ENCODE assay signal across 28 cellular contexts in genomic region chr7:128917061-128917460, GRCh38. TPM values are rescaled to one million over a fixed set of nuclear protein-coding genes. Genes with fewer than 3 reads are reported as not detected.
"Had no signal": no experiment of that assay in that cellular context is flagged by ENCODE, and none has a peak within 500 bp of the region (broad histone marks: within the 10 kb centered on the region; RNA-seq: fewer than 3 reads in every experiment).

No MANE protein-coding gene starts in this region.

- H3K4me3 Mint-ChIP-seq: activated CD4-positive, alpha-beta memory T cell treated with anti-CD3 and anti-CD28 coated beads, Interleukin-2, amount 10 ng/mL, durations not matched to agents 7 days and 5 days; activated CD4-positive, alpha-beta T cell treated with anti-CD3 and anti-CD28 coated beads, Interleukin-2, amount 10 ng/mL, durations not matched to agents 24 days and 14 days; activated naive CD4-positive, alpha-beta T cell treated with anti-CD3 and anti-CD28 coated beads, Interleukin-2, amount 50 U/mL, for 24 hours; activated T-cell treated with anti-CD3 and anti-CD28 coated beads, Interleukin-2, amount 50 U/mL, for 72 hours; stimulated activated effector memory CD8-positive, alpha-beta T cell treated with anti-CD3 and anti-CD28 coated beads, Interleukin-12 subunit alpha, Interleukin-12 subunit beta, amount 100 ng/mL, for 72 hours had no signal

- H3K9me3 Mint-ChIP-seq: activated CD4-positive, alpha-beta memory T cell treated with anti-CD3 and anti-CD28 coated beads, Interleukin-2, amount 10 ng/mL, durations not matched to agents 7 days and 5 days; activated CD4-positive, alpha-beta T cell treated with anti-CD3 and anti-CD28 coated beads, Interleukin-2, amount 10 ng/mL, durations not matched to agents 24 days and 14 days; activated naive CD4-positive, alpha-beta T cell treated with anti-CD3 and anti-CD28 coated beads, Interleukin-2, amount 50 U/mL, for 24 hours; activated T-cell treated with anti-CD3 and anti-CD28 coated beads, Interleukin-2, amount 50 U/mL, for 72 hours; effector memory CD8-positive, alpha-beta T cell; stimulated activated effector memory CD8-positive, alpha-beta T cell treated with anti-CD3 and anti-CD28 coated beads, Interleukin-12 subunit alpha, Interleukin-12 subunit beta, amount 100 ng/mL, for 72 hours had no signal

- ATAC-seq: activated T-cell treated with anti-CD3 and anti-CD28 coated beads, Interleukin-2, amount 50 U/mL, for 72 hours; effector memory CD8-positive, alpha-beta T cell; gastroesophageal sphincter; left colon; lower lobe of right lung; naive thymus-derived CD4-positive, alpha-beta T cell; right cardiac atrium; stimulated activated effector memory CD8-positive, alpha-beta T cell treated with anti-CD3 and anti-CD28 coated beads, Interleukin-12 subunit alpha, Interleukin-12 subunit beta, amount 100 ng/mL, for 72 hours had no signal

- DNase-seq: activated CD4-positive, alpha-beta memory T cell treated with anti-CD3 and anti-CD28 coated beads, Interleukin-2, amount 10 ng/mL, durations not matched to agents 7 days and 5 days; activated CD4-positive, alpha-beta T cell treated with anti-CD3 and anti-CD28 coated beads, Interleukin-2, amount 10 ng/mL, durations not matched to agents 24 days and 14 days; activated CD4-positive, CD25-positive, alpha-beta regulatory T cell; activated gamma-delta T cell treated with Interleukin-2 at 50 U/mL for 16 hours; activated T-cell treated with anti-CD3 and anti-CD28 coated beads, Interleukin-2, amount 50 U/mL, for 72 hours; anterior cingulate cortex; brain microvascular endothelial cell; central memory CD4-positive, alpha-beta T cell; effector memory CD8-positive, alpha-beta T cell; head of caudate nucleus; hypothalamus; left colon; lower lobe of right lung; naive thymus-derived CD4-positive, alpha-beta T cell; ovary; stimulated activated CD4-positive, alpha-beta T cell treated with anti-CD3 and anti-CD28 coated beads, Interleukin-2, amount 100 ng/mL, for 24 hours; T1000; transverse colon had no signal

- H3K27ac ChIP-seq: brain microvascular endothelial cell, esophagus muscularis mucosa, gastroesophageal sphincter, lower lobe of right lung, ovary, skin epidermis, transverse colon, vagina had no signal

- H3K27me3 ChIP-seq: ovary, vagina had no signal

- H3K27ac Mint-ChIP-seq: activated CD4-positive, alpha-beta memory T cell treated with anti-CD3 and anti-CD28 coated beads, Interleukin-2, amount 10 ng/mL, durations not matched to agents 7 days and 5 days; activated CD4-positive, alpha-beta T cell treated with anti-CD3 and anti-CD28 coated beads, Interleukin-2, amount 10 ng/mL, durations not matched to agents 24 days and 14 days; activated naive CD4-positive, alpha-beta T cell treated with anti-CD3 and anti-CD28 coated beads, Interleukin-2, amount 50 U/mL, for 24 hours; activated T-cell treated with anti-CD3 and anti-CD28 coated beads, Interleukin-2, amount 50 U/mL, for 72 hours; effector memory CD8-positive, alpha-beta T cell; naive thymus-derived CD4-positive, alpha-beta T cell; stimulated activated effector memory CD8-positive, alpha-beta T cell treated with anti-CD3 and anti-CD28 coated beads, Interleukin-12 subunit alpha, Interleukin-12 subunit beta, amount 100 ng/mL, for 72 hours had no signal

- FAIRE-seq: islet of Langerhans had no signal

- H3K9me3 ChIP-seq: esophagus muscularis mucosa, gastroesophageal sphincter, lower lobe of right lung, ovary, transverse colon, vagina had no signal

- H3K36me3 Mint-ChIP-seq: activated naive CD4-positive, alpha-beta T cell treated with anti-CD3 and anti-CD28 coated beads, Interleukin-2, amount 50 U/mL, for 24 hours; stimulated activated effector memory CD8-positive, alpha-beta T cell treated with anti-CD3 and anti-CD28 coated beads, Interleukin-12 subunit alpha, Interleukin-12 subunit beta, amount 100 ng/mL, for 72 hours had no signal

- H3K36me3 ChIP-seq: brain microvascular endothelial cell, esophagus muscularis mucosa, gastroesophageal sphincter, lower lobe of right lung, ovary, transverse colon, vagina had no signal

- H3K4me3 ChIP-seq: esophagus muscularis mucosa, gastroesophageal sphincter, lower lobe of right lung, ovary, skin epidermis, transverse colon, vagina had no signal

RNA-seq across cellular contexts. Expression of gene KCP, which starts 6.6 kb away (rescaled TPM):
- total RNA-seq: dermis microvascular lymphatic vessel endothelial cell, pulmonary artery endothelial cell had no signal
- polyA plus RNA-seq: naive thymus-derived CD4-positive, alpha-beta T cell had no signal
